10 cellular contexts compared by ENCODE assay signal in the genomic region with DNA sequence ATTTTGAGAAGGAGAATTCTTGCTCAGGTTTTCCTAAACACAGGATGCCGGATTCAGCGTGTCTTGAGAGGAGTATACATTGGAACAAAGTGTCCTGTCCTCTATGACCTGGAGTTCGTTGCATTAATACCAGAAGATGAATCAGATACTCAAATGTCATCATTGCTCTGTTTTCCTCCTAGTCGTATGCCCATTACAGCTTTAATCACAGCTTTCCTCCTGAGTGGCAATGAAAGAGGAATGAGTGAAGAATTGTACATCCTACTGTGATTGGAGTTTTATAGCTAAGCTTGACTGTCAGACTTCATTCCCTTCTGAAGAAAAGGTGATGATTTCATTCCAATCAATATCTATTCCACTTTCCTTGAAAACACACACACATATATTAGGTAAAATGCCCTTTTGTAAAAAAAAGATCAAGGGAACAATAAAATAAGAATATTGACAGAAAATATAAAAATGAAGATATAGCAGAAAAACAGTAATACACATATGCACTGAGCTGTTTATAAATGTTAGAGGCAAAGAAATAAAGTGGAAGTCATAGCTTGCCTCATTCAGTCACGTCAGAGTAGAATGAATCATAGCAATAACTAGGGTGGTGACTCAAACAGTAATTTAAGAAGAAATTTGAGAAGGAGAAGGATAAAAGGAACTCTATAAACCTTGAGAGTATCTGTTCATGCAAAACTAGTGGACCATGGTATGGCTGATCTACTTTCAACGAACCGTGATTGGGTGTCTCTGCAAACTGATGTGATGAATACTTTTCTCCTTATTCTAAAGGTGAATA.
DNase-seq lines count a peak whose midpoint lies in the region; FAIRE-seq and TF ChIP-seq lines count a peak whose summit lies in the region.
"Had no signal": no experiment of that assay in that cellular context is flagged by ENCODE, and none has a peak within 500 bp of the region (broad histone marks: within the 10 kb centered on the region; RNA-seq: fewer than 3 reads in every experiment).

No MANE protein-coding gene starts in this region.

- no peaks in the 10 kb centered on the region for H3K79me2 ChIP-seq in keratinocyte (ENCODE audit: control insufficient read depth, insufficient read depth, low read length)

- no peaks in the 10 kb centered on the region for H4K20me1 ChIP-seq in keratinocyte (ENCODE audit: control insufficient read depth, extremely low read depth, insufficient read depth, low read length)
- H4K20me1 ChIP-seq: BLaER1 had no signal

- H3K4me2 ChIP-seq in keratinocyte (ENCODE audit: control insufficient read depth, extremely low read depth, insufficient read depth, low read depth, low read length), result peak overlapping the region; percentile 59
- H3K4me2 ChIP-seq: BLaER1 had no signal

- H3K9ac ChIP-seq in keratinocyte (ENCODE audit: control insufficient read depth, extremely low read depth, insufficient read depth, low read length), result no peak overlapping the region
- H3K9ac ChIP-seq: BLaER1 had no signal

- no peak for TF ChIP-seq CTCF in AG04450 (IDR thresholded peaks at IDR 0.05; ENCODE audit: low read depth, low read length)
- no peak for TF ChIP-seq CTCF in keratinocyte (optimal IDR thresholded peaks at IDR 0.05 in 1 of 3, IDR thresholded peaks at IDR 0.05 in 1 of 3, conservative IDR thresholded peaks at IDR 0.05 in 1 of 3; ENCODE audit: extremely low read depth in 1 of 3, insufficient read depth in 2 of 3, low read length in 3 of 3)

- H3K27me3 ChIP-seq in AG04450 (ENCODE audit: control insufficient read depth, insufficient read depth, low read length) (no peaks in the 10 kb centered on the region), keratinocyte (ENCODE audit: control insufficient read depth, extremely low read depth, insufficient read depth, low read length) (no peaks in the 10 kb centered on the region)
- H3K27me3 ChIP-seq: BLaER1, testis had no signal

- peak; percentile 63 for DNase-seq in AG04450 (ENCODE audit: low read depth, low spot score)
- DNase-seq in KBM-7, result peak; percentile 38
- DNase-seq in amniotic epithelial cell (ENCODE audit: low read depth), result peak; percentile 84
- DNase-seq in keratinocyte (ENCODE audit: low read depth, low spot score), result no peak
- DNase-seq in cerebellar cortex (ENCODE audit: low spot score), result no peak
- DNase-seq in DMS153 treated with DMSO at 0.1 percent for 48 hours (lab: John Stamatoyannopoulos, UW; ENCODE audit: unreplicated experiment), result no peak
- no peak for DNase-seq in GF-D8 (lab: John Stamatoyannopoulos, UW)
- no peak for DNase-seq in activated CD4-positive, alpha-beta T cell treated with anti-CD3 and anti-CD28 coated beads for 4 hours
- DNase-seq: testis had no signal

- dilution Hi-C loops in keratinocyte (cut with MboI; ENCODE audit: extremely low pct_ligation_motif_present, low sequenced_read_pairs), result no loop called here

- CTCF ChIA-PET in AG04450 (lab: Charles Lee), result interaction anchor here (1.2 to 1.3 kb wide), 2 partner anchors 36 to 605 kb away, joined by 4 to 6 read pairs; no protein-coding TSS in a partner anchor

- POLR2A ChIA-PET in AG04450 (lab: Yijun Ruan, JAX), result interaction anchor here (0.5 to 1.0 kb wide), 2 partner anchors 20 to 73 kb away, joined by 3 read pairs; no protein-coding TSS in a partner anchor

- H3K9me1 ChIP-seq in keratinocyte (ENCODE audit: control insufficient read depth, extremely low read depth, insufficient read depth, low read length), result no peaks in the 10 kb centered on the region

- in situ Hi-C loops in KBM-7 (cut with MboI; ENCODE audit: low pct_unique_long_range_greater_than_20kb, low sequenced_read_pairs), result no loop called here

- H3K36me3 ChIP-seq in keratinocyte (ENCODE audit: control insufficient read depth in 2 of 2, extremely low read depth in 1 of 2, insufficient read depth in 2 of 2, low read length in 2 of 2), result no peaks in the 10 kb centered on the region
- H3K36me3 ChIP-seq: BLaER1 had no signal

- H3K9me3 ChIP-seq in AG04450 (ENCODE audit: control insufficient read depth, insufficient read depth, low read length) (no peaks in the 10 kb centered on the region), keratinocyte (ENCODE audit: control insufficient read depth, low read depth, low read length) (no peaks in the 10 kb centered on the region)
- H3K9me3 ChIP-seq: BLaER1, testis had no signal

- H2AFZ ChIP-seq in keratinocyte (ENCODE audit: control insufficient read depth, low read length), result no peak overlapping the region

- H3K27ac ChIP-seq in AG04450 (ENCODE audit: low read depth, low read length) (peak overlapping the region; percentile 42), keratinocyte (ENCODE audit: control insufficient read depth, insufficient read depth, low read length) (no peak overlapping the region)
- H3K27ac ChIP-seq: BLaER1, testis had no signal

- no peak overlapping the region for H3K4me3 ChIP-seq in AG04450 (ENCODE audit: low read depth, low read length)
- H3K4me3 ChIP-seq in keratinocyte (ENCODE audit: control insufficient read depth in 2 of 3, extremely low read depth in 1 of 3, insufficient read depth in 2 of 3, low read depth in 1 of 3, low read length in 3 of 3), result no peak overlapping the region
- H3K4me3 ChIP-seq: BLaER1, testis had no signal

- FAIRE-seq in keratinocyte (lab: Jason Lieb, UNC), result peak; percentile 55

- H3K4me1 ChIP-seq in keratinocyte (ENCODE audit: control insufficient read depth, extremely low read depth, insufficient read depth, low read length), result peaks cover 7% of the 10 kb centered on the region
- H3K4me1 ChIP-seq: testis had no signal

Comparison
In these comparisons a context has a peak if more than half of its experiments do, and no peak if none do; other contexts are left out.
1. DNase-seq: peak in AG04450 (single experiment), KBM-7 (single experiment) and amniotic epithelial cell (single experiment); none in keratinocyte (single experiment), cerebellar cortex (single experiment), DMS153 treated with DMSO at 0.1 percent for 48 hours (single experiment), GF-D8 (single experiment) and activated CD4-positive, alpha-beta T cell treated with anti-CD3 and anti-CD28 coated beads for 4 hours (0 of 2).